ENCODE assay signal across 2 cellular contexts in genomic region chr5:134525687-134526482, GRCh38.
TF ChIP-seq lines count a peak whose summit lies in the region.

No MANE protein-coding gene starts in this region.

TF ChIP-seq in HEK293, 187 proteins besides CTCF, POLR2A, EP300 and RAD21 (continued from another document):
- TF ChIP-seq ZNF341 (tag by site-specific recombination; IDR thresholded peaks at IDR 0.05; ENCODE audit: low read depth) (peak; percentile 83), ZNF138 (tag by site-specific recombination; IDR thresholded peaks at IDR 0.05; ENCODE audit: borderline replicate concordance) (no peak), ZNF398 (tag by site-specific recombination; IDR thresholded peaks at IDR 0.05) (peak; percentile 75), ZNF211 (tag by site-specific recombination; IDR thresholded peaks at IDR 0.05; ENCODE audit: low read depth) (no peak), GLIS2 (tag by site-specific recombination; IDR thresholded peaks at IDR 0.05) (peak; percentile 12), GLIS1 (tag by site-specific recombination; IDR thresholded peaks at IDR 0.05) (peak; percentile 37; the same call in 1 of the 2 replicates), SP3 (tag by site-specific recombination; IDR thresholded peaks at IDR 0.05) (no peak), ZNF626 (tag by site-specific recombination; IDR thresholded peaks at IDR 0.05) (no peak), ZNF596 (tag by site-specific recombination; IDR thresholded peaks at IDR 0.05) (peak; percentile 97), ZNF501 (tag by site-specific recombination; IDR thresholded peaks at IDR 0.05) (0 out of 2 replicates have a peak, but pooled peaks have one; percentile 25), ZBTB10 (tag by site-specific recombination; IDR thresholded peaks at IDR 0.05) (peak; percentile 32), ZSCAN30 (tag by site-specific recombination; IDR thresholded peaks at IDR 0.05) (peak; percentile 77), KLF9 (tag by site-specific recombination; IDR thresholded peaks at IDR 0.05; ENCODE audit: low read depth) (0 out of 2 replicates have a peak, but pooled peaks have one; percentile 22), ZNF274 (IDR thresholded peaks at IDR 0.05; ENCODE audit: low read length) (no peak), ZNF274 (tag by site-specific recombination; IDR thresholded peaks at IDR 0.05; ENCODE audit: borderline replicate concordance) (no peak), ZEB2 (tag by site-specific recombination; IDR thresholded peaks at IDR 0.05) (peak; percentile 58; the same call in 1 of the 2 replicates), ZNF362 (tag by site-specific recombination; IDR thresholded peaks at IDR 0.05) (no peak), HIC1 (tag by site-specific recombination; IDR thresholded peaks at IDR 0.05) (peak; percentile 61), ZNF394 (tag by site-specific recombination; IDR thresholded peaks at IDR 0.05; ENCODE audit: borderline replicate concordance) (peak; percentile 26; the same call in 1 of the 2 replicates), ZNF510 (tag by site-specific recombination; IDR thresholded peaks at IDR 0.05; ENCODE audit: insufficient replicate concordance) (peak; percentile 15)

TF ChIP-seq in WTC11, 78 proteins besides CTCF, POLR2A, EP300 and RAD21 (continued from another document and continues in another):
- TF ChIP-seq ZNF396 (CRISPR knock-in tag; IDR thresholded peaks at IDR 0.05; ENCODE audit: borderline replicate concordance): no peak
- TF ChIP-seq STAT6 (CRISPR knock-in tag; conservative IDR thresholded peaks at IDR 0.05; ENCODE audit: low read depth): no peak
- TF ChIP-seq CREM (CRISPR knock-in tag; IDR thresholded peaks at IDR 0.05): no peak
- TF ChIP-seq ZNF219 (CRISPR knock-in tag; IDR thresholded peaks at IDR 0.05; ENCODE audit: borderline replicate concordance): no peak
- TF ChIP-seq ESRRA (CRISPR knock-in tag; IDR thresholded peaks at IDR 0.05; ENCODE audit: borderline replicate concordance): peak; percentile 14; the same call in 1 of the 2 replicates
- TF ChIP-seq FOXJ3 (CRISPR knock-in tag; IDR thresholded peaks at IDR 0.05; ENCODE audit: borderline replicate concordance): no peak
- TF ChIP-seq GABPB1 (CRISPR knock-in tag; IDR thresholded peaks at IDR 0.05): no peak
- TF ChIP-seq IRF2 (CRISPR knock-in tag; IDR thresholded peaks at IDR 0.05; ENCODE audit: borderline replicate concordance, low read depth): no peak
- TF ChIP-seq ZBTB43 (CRISPR knock-in tag; IDR thresholded peaks at IDR 0.05): no peak; the same call in 1 of the 2 replicates
- TF ChIP-seq ZNF317 (CRISPR knock-in tag; IDR thresholded peaks at IDR 0.05; ENCODE audit: borderline replicate concordance, low read depth): 0 out of 2 replicates have a peak, but pooled peaks have one; percentile 23
- TF ChIP-seq ZMAT4 (CRISPR knock-in tag; IDR thresholded peaks at IDR 0.05): no peak
- no peak for TF ChIP-seq ZNF416 (CRISPR knock-in tag; IDR thresholded peaks at IDR 0.05)
- TF ChIP-seq CREB1 (CRISPR knock-in tag; IDR thresholded peaks at IDR 0.05): no peak
- TF ChIP-seq MXD4 (CRISPR knock-in tag; IDR thresholded peaks at IDR 0.05; ENCODE audit: borderline replicate concordance): no peak
- no peak for TF ChIP-seq AFF4 (CRISPR knock-in tag; IDR thresholded peaks at IDR 0.05; ENCODE audit: borderline replicate concordance)
- TF ChIP-seq SP1 (CRISPR knock-in tag; conservative IDR thresholded peaks at IDR 0.05): 0 out of 2 replicates have a peak, but pooled peaks have one; percentile 30
- no peak for TF ChIP-seq HMGA2 (CRISPR knock-in tag; IDR thresholded peaks at IDR 0.05)
- TF ChIP-seq FOXP4 (CRISPR knock-in tag; IDR thresholded peaks at IDR 0.05): no peak
- peak; percentile 21; the same call in 1 of the 2 replicates for TF ChIP-seq MAX (CRISPR knock-in tag; IDR thresholded peaks at IDR 0.05)
- TF ChIP-seq HMGXB4 (CRISPR knock-in tag; IDR thresholded peaks at IDR 0.05): no peak
- TF ChIP-seq PRDM15 (CRISPR knock-in tag; IDR thresholded peaks at IDR 0.05): no peak
- TF ChIP-seq ATF3 (CRISPR knock-in tag; conservative IDR thresholded peaks at IDR 0.05): no peak
- TF ChIP-seq ATF6 (CRISPR knock-in tag; IDR thresholded peaks at IDR 0.05): no peak
- TF ChIP-seq ZBTB21 (CRISPR knock-in tag; IDR thresholded peaks at IDR 0.05; ENCODE audit: borderline replicate concordance): no peak
